ENCODE assay signal across 12 cellular contexts in the genomic region with DNA sequence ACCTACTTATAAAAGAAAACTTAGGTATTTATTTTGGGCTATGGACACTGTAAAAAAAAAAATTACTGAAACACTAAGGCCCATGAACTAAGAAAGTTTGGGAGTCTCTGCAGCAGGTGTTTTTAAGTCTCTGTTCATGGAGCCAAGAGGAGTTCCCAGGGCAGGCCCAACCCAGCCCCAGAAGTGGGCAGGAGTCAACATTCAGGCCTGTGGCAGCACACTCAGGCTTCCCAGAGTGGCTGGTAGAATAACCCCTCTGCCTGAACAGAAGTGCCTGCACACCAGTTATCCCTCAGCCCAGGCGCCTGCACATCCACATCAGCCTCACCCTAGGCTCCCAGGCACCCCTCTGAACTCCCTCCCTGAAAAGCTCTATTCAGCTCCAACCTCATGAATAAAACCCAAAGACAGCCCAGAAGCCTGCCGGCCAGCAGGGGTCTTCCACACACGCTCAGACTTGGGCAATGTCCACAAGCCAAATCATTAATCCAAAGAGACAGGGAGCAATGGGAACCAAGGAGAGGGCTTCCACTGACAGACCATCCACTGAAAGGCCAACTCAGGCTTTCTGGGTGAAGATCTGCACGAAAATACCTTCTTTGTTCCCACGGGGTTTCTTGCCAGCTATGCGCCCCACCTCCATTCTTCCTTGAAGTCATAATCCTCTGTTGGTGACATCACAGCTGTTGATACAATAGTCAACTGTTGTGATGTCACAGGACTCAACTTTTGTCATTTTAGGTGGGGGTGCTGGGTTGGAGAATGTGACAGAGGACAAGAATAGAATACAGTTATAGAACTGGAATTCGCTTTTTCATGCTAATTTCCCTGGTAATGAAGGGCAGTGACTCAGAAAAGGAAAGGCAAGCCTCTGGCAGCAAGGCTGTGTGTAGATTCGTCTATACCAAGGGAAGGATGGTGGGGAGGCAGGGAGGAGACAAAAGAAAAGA.
DNase-seq lines count a peak whose midpoint lies in the region; ATAC-seq and TF ChIP-seq lines count a peak whose summit lies in the region.
"Had no signal": no experiment of that assay in that cellular context is flagged by ENCODE, and none has a peak within 500 bp of the region (broad histone marks: within the 10 kb centered on the region; RNA-seq: fewer than 3 reads in every experiment).

No MANE protein-coding gene starts in this region.

- WGBS in HUES64, result 50% methylated on average over 8 of the region's 8 CpGs

- DNase-seq in chondrocyte (ENCODE audit: low spot score) (no peak), lower lobe of right lung (no peak), endothelial cell (ENCODE audit: low spot score) (no peak), T-helper 17 cell (no peak)
- DNase-seq in stimulated activated naive B cell treated with anti-CD40 and anti-IgM and Interleukin-4, amounts not matched to agents 10 μg/mL and 1 μg/mL and 100 μg/mL, for 72 hours, result no peak
- DNase-seq: NCI-H1092; stimulated activated CD4-positive, alpha-beta T cell treated with anti-CD3 and anti-CD28 coated beads, Interleukin-12 subunit alpha, Interleukin-12 subunit beta, amount 100 ng/mL, for 4 hours; stimulated activated naive CD4-positive, alpha-beta T cell treated with Interleukin-2 at 50 U/mL for 16 hours had no signal

- peak overlapping the region; percentile 80 for H3K27ac Mint-ChIP-seq in chondrocyte (ENCODE audit: unreplicated experiment)
- no peak overlapping the region for H3K27ac Mint-ChIP-seq in endothelial cell (ENCODE audit: unreplicated experiment)
- H3K27ac Mint-ChIP-seq in T-helper 17 cell, result no peak overlapping the region
- no peak overlapping the region for H3K27ac Mint-ChIP-seq in stimulated activated naive B cell treated with anti-CD40 and anti-IgM and Interleukin-4, amounts not matched to agents 10 μg/mL and 1 μg/mL and 100 μg/mL, for 72 hours

- H3K9me3 ChIP-seq in HUES64 (ENCODE audit: insufficient read depth, low read depth, low read length) (no peaks in the 10 kb centered on the region), lower lobe of right lung (no peaks in the 10 kb centered on the region), stomach smooth muscle (ENCODE audit: control insufficient read depth in 2 of 2, low read length in 2 of 2) (no peaks in the 10 kb centered on the region), T-helper 17 cell (ENCODE audit: control insufficient read depth, low read length, poor library complexity, severe bottlenecking) (no peaks in the 10 kb centered on the region)

- no peak overlapping the region for H3K4me3 ChIP-seq in HUES64 (ENCODE audit: low read length)
- no peak overlapping the region for H3K4me3 ChIP-seq in lower lobe of right lung
- H3K4me3 ChIP-seq in stomach smooth muscle (ENCODE audit: low read length in 2 of 2), result peak overlapping the region; percentile 14 to 35

- H3K27ac ChIP-seq in HUES64 (ENCODE audit: low read depth, low read length), result peak overlapping the region; percentile 65
- peak overlapping the region; percentile 36 for H3K27ac ChIP-seq in lower lobe of right lung
- peak overlapping the region; percentile 75 for H3K27ac ChIP-seq in stomach smooth muscle (ENCODE audit: low read length)
- H3K27ac ChIP-seq: VCaP had no signal

- H3K4me3 Mint-ChIP-seq in chondrocyte (ENCODE audit: unreplicated experiment), result no peak overlapping the region
- H3K4me3 Mint-ChIP-seq in endothelial cell (ENCODE audit: unreplicated experiment), result no peak overlapping the region
- no peak overlapping the region for H3K4me3 Mint-ChIP-seq in T-helper 17 cell
- no peak overlapping the region for H3K4me3 Mint-ChIP-seq in stimulated activated naive B cell treated with anti-CD40 and anti-IgM and Interleukin-4, amounts not matched to agents 10 μg/mL and 1 μg/mL and 100 μg/mL, for 72 hours

- H3K36me3 ChIP-seq in HUES64 (ENCODE audit: insufficient read depth, low read length), result no peaks in the 10 kb centered on the region
- no peaks in the 10 kb centered on the region for H3K36me3 ChIP-seq in lower lobe of right lung
- H3K36me3 ChIP-seq in stomach smooth muscle (ENCODE audit: control insufficient read depth in 2 of 2, insufficient read depth in 2 of 2, low read length in 2 of 2), result peaks cover 0 to 4% of the 10 kb centered on the region in 2 donors

- H3K27me3 ChIP-seq in HUES64 (ENCODE audit: insufficient read depth, low read length) (no peaks in the 10 kb centered on the region), lower lobe of right lung (ENCODE audit: low read depth) (no peaks in the 10 kb centered on the region), stomach smooth muscle (ENCODE audit: control insufficient read depth in 1 of 2, insufficient read depth in 2 of 2, low read length in 2 of 2) (no peaks in the 10 kb centered on the region)

- ATAC-seq in lower lobe of right lung, result peak; percentile 28 to 40
- no peak for ATAC-seq in GM18498 (IDR thresholded peaks at IDR 0.05; ENCODE audit: unreplicated experiment)
- ATAC-seq in T-helper 17 cell, result no peak
- ATAC-seq in stimulated activated naive B cell treated with anti-CD40 and anti-IgM and Interleukin-4, amounts not matched to agents 10 μg/mL and 1 μg/mL and 100 μg/mL, for 72 hours (replicated peaks), result no peak

- H3K27me3 Mint-ChIP-seq in chondrocyte (ENCODE audit: low read depth), result no peaks in the 10 kb centered on the region
- no peaks in the 10 kb centered on the region for H3K27me3 Mint-ChIP-seq in endothelial cell (ENCODE audit: unreplicated experiment)
- H3K27me3 Mint-ChIP-seq in T-helper 17 cell, result peaks cover 21% of the 10 kb centered on the region
- H3K27me3 Mint-ChIP-seq in stimulated activated naive B cell treated with anti-CD40 and anti-IgM and Interleukin-4, amounts not matched to agents 10 μg/mL and 1 μg/mL and 100 μg/mL, for 72 hours, result peaks cover 4 to 6% of the 10 kb centered on the region in 2 donors

- H3K4me1 ChIP-seq in HUES64 (ENCODE audit: insufficient read depth, low read length) (peaks cover 25% of the 10 kb centered on the region), lower lobe of right lung (peaks cover 20% of the 10 kb centered on the region), stomach smooth muscle (ENCODE audit: control insufficient read depth, insufficient read depth, low read length) (peaks cover 57% of the 10 kb centered on the region)

- H3K9ac ChIP-seq in HUES64 (ENCODE audit: low read depth, low read length), result no peak overlapping the region
- H3K9ac ChIP-seq in stomach smooth muscle (ENCODE audit: low read length in 2 of 2), result peak overlapping the region in 1 of 2 donors; percentile 14

- peak; percentile 18 for TF ChIP-seq CTCF in chondrocyte (IDR thresholded peaks at IDR 0.05)
- no peak for TF ChIP-seq CTCF in lower lobe of right lung (IDR thresholded peaks at IDR 0.05)
- no peak for TF ChIP-seq CTCF in endothelial cell (IDR thresholded peaks at IDR 0.05; ENCODE audit: unreplicated experiment)

- peaks cover 68% of the 10 kb centered on the region for H3K4me1 Mint-ChIP-seq in chondrocyte (ENCODE audit: low read depth)
- H3K4me1 Mint-ChIP-seq in endothelial cell (ENCODE audit: unreplicated experiment), result no peaks in the 10 kb centered on the region
- H3K4me1 Mint-ChIP-seq in T-helper 17 cell, result peaks cover 4% of the 10 kb centered on the region
- H3K4me1 Mint-ChIP-seq in stimulated activated naive B cell treated with anti-CD40 and anti-IgM and Interleukin-4, amounts not matched to agents 10 μg/mL and 1 μg/mL and 100 μg/mL, for 72 hours, result no peaks in the 10 kb centered on the region

- peaks cover 2% of the 10 kb centered on the region for H3K36me3 Mint-ChIP-seq in chondrocyte (ENCODE audit: low read depth)
- no peaks in the 10 kb centered on the region for H3K36me3 Mint-ChIP-seq in endothelial cell (ENCODE audit: low read depth, unreplicated experiment)
- H3K36me3 Mint-ChIP-seq in T-helper 17 cell (ENCODE audit: low read depth), result peaks cover 2% of the 10 kb centered on the region
- H3K36me3 Mint-ChIP-seq in stimulated activated naive B cell treated with anti-CD40 and anti-IgM and Interleukin-4, amounts not matched to agents 10 μg/mL and 1 μg/mL and 100 μg/mL, for 72 hours, result no peaks in the 10 kb centered on the region

- H3K9me3 Mint-ChIP-seq in chondrocyte (ENCODE audit: low read depth) (no peaks in the 10 kb centered on the region), endothelial cell (ENCODE audit: unreplicated experiment) (no peaks in the 10 kb centered on the region)
- H3K9me3 Mint-ChIP-seq in stimulated activated naive B cell treated with anti-CD40 and anti-IgM and Interleukin-4, amounts not matched to agents 10 μg/mL and 1 μg/mL and 100 μg/mL, for 72 hours, result no peaks in the 10 kb centered on the region

- intact Hi-C loops in lower lobe of right lung (cut with DNase I), result no loop called here

Comparison
In these comparisons a context has a peak if more than half of its experiments do, and no peak if none do; other contexts are left out.
1. H3K4me3 ChIP-seq: peak in stomach smooth muscle (2 of 2); none in HUES64 (single experiment) and lower lobe of right lung (single experiment).
2. ATAC-seq: peak in lower lobe of right lung (2 of 2); none in GM18498 (single experiment), T-helper 17 cell (single experiment) and stimulated activated naive B cell treated with anti-CD40 and anti-IgM and Interleukin-4, amounts not matched to agents 10 μg/mL and 1 μg/mL and 100 μg/mL, for 72 hours (0 of 2).
3. Peak in every context shown above with its lines, with median percentiles within 50 percentile points of each other: H3K27ac ChIP-seq.